1 cellular context compared by ENCODE assay signal in genomic region chr15:101013769-101014223, GRCh38.
TF ChIP-seq lines count a peak whose summit lies in the region.

No MANE protein-coding gene starts in this region.

TF ChIP-seq in HEK293, 187 proteins besides CTCF, POLR2A, EP300 and RAD21:
- TF ChIP-seq ZNF174 (tag by site-specific recombination; IDR thresholded peaks at IDR 0.05) (no peak), ZIC2 (tag by site-specific recombination; IDR thresholded peaks at IDR 0.05) (peak; percentile 49; the same call in 1 of the 2 replicates)
